ENCODE assay signal across 8 cellular contexts in the genomic region with DNA sequence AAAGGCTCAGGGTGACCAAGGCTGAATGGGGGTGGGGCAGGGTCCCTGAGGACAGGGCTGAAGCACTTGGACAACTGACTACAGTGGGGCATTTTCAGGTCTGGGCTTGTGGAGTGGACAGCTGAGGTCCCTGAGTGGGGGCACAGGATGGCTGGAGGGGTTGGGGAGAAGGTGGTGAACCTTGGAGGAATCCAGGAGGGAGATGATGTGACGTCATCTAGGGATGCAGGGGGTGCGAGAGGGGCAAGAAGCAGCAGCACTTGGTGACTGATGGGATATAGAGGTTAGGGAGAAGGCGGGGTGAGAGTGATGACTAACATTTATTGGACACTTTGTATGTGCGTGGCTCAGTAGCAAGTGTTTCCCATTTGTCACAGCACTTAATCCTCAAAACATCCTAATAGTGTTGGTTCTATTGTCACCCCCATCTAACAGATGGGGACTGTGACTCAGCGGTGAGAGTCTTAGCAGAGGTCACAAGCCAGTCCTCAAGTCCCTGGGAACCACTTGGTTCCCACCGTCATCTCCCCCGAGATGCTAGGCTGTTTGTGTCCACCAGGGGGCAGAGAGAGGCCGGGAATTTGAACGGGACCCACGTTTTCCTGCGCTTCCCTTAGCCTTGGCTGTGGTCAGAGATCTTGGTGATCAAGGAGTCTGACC. TPM values are rescaled to one million over a fixed set of nuclear protein-coding genes. Genes with fewer than 3 reads are reported as not detected.
DNase-seq lines count a peak whose midpoint lies in the region; ATAC-seq lines count a peak whose summit lies in the region.

No MANE protein-coding gene starts in this region.

- no peak overlapping the region for H3K18ac ChIP-seq in mesenchymal stem cell (ENCODE audit: low read depth in 1 of 2, low read length in 2 of 2)

- H3K9me3 Mint-ChIP-seq in activated CD4-positive, alpha-beta memory T cell treated with anti-CD3 and anti-CD28 coated beads, Interleukin-2, amount 10 ng/mL, durations not matched to agents 7 days and 5 days, result no peaks in the 10 kb centered on the region
- no peaks in the 10 kb centered on the region for H3K9me3 Mint-ChIP-seq in stimulated activated naive B cell treated with anti-CD40 and anti-IgM and Interleukin-4, amounts not matched to agents 10 μg/mL and 1 μg/mL and 100 μg/mL, for 72 hours

- peak; percentile 100 for DNase-seq in COLO668 (lab: John Stamatoyannopoulos, UW; ENCODE audit: unreplicated experiment)
- DNase-seq in NCI-H748 (lab: John Stamatoyannopoulos, UW; ENCODE audit: unreplicated experiment), result peak; percentile 94
- peak; percentile 56 for DNase-seq in activated CD4-positive, alpha-beta memory T cell treated with anti-CD3 and anti-CD28 coated beads, Interleukin-2, amount 10 ng/mL, durations not matched to agents 7 days and 5 days
- peak; percentile 27 to 55 (median 39) for DNase-seq in effector memory CD4-positive, alpha-beta T cell
- peak; percentile 94 for DNase-seq in mesenchymal stem cell
- DNase-seq in stimulated activated naive B cell treated with anti-CD40 and anti-IgM and Interleukin-4, amounts not matched to agents 10 μg/mL and 1 μg/mL and 100 μg/mL, for 72 hours, result peak; percentile 31

- no peaks in the 10 kb centered on the region for H3K36me3 ChIP-seq in effector memory CD4-positive, alpha-beta T cell (ENCODE audit: control insufficient read depth, insufficient read depth, low read length)
- no peaks in the 10 kb centered on the region for H3K36me3 ChIP-seq in mesenchymal stem cell (ENCODE audit: control insufficient read depth in 1 of 2, insufficient read depth in 2 of 2, low read depth in 1 of 2, low read length in 2 of 2)

- H3K79me1 ChIP-seq in mesenchymal stem cell (replicated peaks; ENCODE audit: low read length, poor library complexity, severe bottlenecking), result no peaks in the 10 kb centered on the region

- no peak overlapping the region for H3K27ac Mint-ChIP-seq in activated CD4-positive, alpha-beta memory T cell treated with anti-CD3 and anti-CD28 coated beads, Interleukin-2, amount 10 ng/mL, durations not matched to agents 7 days and 5 days
- peak overlapping the region; percentile 90 for H3K27ac Mint-ChIP-seq in stimulated activated naive B cell treated with anti-CD40 and anti-IgM and Interleukin-4, amounts not matched to agents 10 μg/mL and 1 μg/mL and 100 μg/mL, for 72 hours

- POLR2A ChIA-PET in activated CD4-positive, alpha-beta memory T cell treated with anti-CD3 and anti-CD28 coated beads, Interleukin-2, amount 10 ng/mL, durations not matched to agents 7 days and 5 days (lab: Charles Lee), result interaction anchor here (1.0 to 4.2 kb wide), 4 partner anchors 17 to 223 kb away, joined by 3 to 18 read pairs (median 4); a partner anchor contains a TSS

- H2BK5ac ChIP-seq in mesenchymal stem cell (ENCODE audit: low read depth, low read length, poor library complexity, severe bottlenecking), result no peak overlapping the region

- no peak overlapping the region for H3K4ac ChIP-seq in mesenchymal stem cell (ENCODE audit: low read depth in 1 of 2, low read length in 2 of 2)

- peak; percentile 53 for ATAC-seq in GM19351 (IDR thresholded peaks at IDR 0.05; ENCODE audit: unreplicated experiment)
- ATAC-seq in HG03378 (IDR thresholded peaks at IDR 0.05; ENCODE audit: unreplicated experiment), result peak; percentile 51
- peak; percentile 64 for ATAC-seq in stimulated activated naive B cell treated with anti-CD40 and anti-IgM and Interleukin-4, amounts not matched to agents 10 μg/mL and 1 μg/mL and 100 μg/mL, for 72 hours (replicated peaks)

- H4K8ac ChIP-seq in mesenchymal stem cell (ENCODE audit: low read length), result no peak overlapping the region

- no peak overlapping the region for H2BK15ac ChIP-seq in mesenchymal stem cell (ENCODE audit: low read depth, poor library complexity, severe bottlenecking)

- H2AFZ ChIP-seq in mesenchymal stem cell (ENCODE audit: low read depth, low read length), result no peak overlapping the region

- WGBS in mesenchymal stem cell, result 0% methylated on average over 8 of the region's 11 CpGs

- H2BK12ac ChIP-seq in mesenchymal stem cell (ENCODE audit: low read length in 2 of 2), result no peak overlapping the region

- H3K27me3 ChIP-seq in effector memory CD4-positive, alpha-beta T cell (replicated peaks; ENCODE audit: control insufficient read depth, insufficient read depth, low read length, poor library complexity, severe bottlenecking), result no peaks in the 10 kb centered on the region
- H3K27me3 ChIP-seq in mesenchymal stem cell (ENCODE audit: control insufficient read depth in 1 of 2, insufficient read depth in 1 of 2, low read length in 2 of 2), result peaks cover 9 to 35% of the 10 kb centered on the region in 2 experiments

- H3K4me3 ChIP-seq in effector memory CD4-positive, alpha-beta T cell (ENCODE audit: insufficient read depth, low read depth, low read length, poor library complexity, severe bottlenecking), result no peak overlapping the region
- H3K4me3 ChIP-seq in mesenchymal stem cell (ENCODE audit: insufficient read depth in 1 of 2, low read depth in 1 of 2, low read length in 2 of 2), result no peak overlapping the region

- no peaks in the 10 kb centered on the region for H3K4me1 ChIP-seq in effector memory CD4-positive, alpha-beta T cell (ENCODE audit: control insufficient read depth, insufficient read depth, low read length, poor library complexity, severe bottlenecking)
- no peaks in the 10 kb centered on the region for H3K4me1 ChIP-seq in mesenchymal stem cell (ENCODE audit: control insufficient read depth, insufficient read depth, low read depth, low read length)

- peaks cover 12% of the 10 kb centered on the region for H3K27me3 Mint-ChIP-seq in activated CD4-positive, alpha-beta memory T cell treated with anti-CD3 and anti-CD28 coated beads, Interleukin-2, amount 10 ng/mL, durations not matched to agents 7 days and 5 days
- peaks cover 3 to 14% of the 10 kb centered on the region in 2 donors for H3K27me3 Mint-ChIP-seq in stimulated activated naive B cell treated with anti-CD40 and anti-IgM and Interleukin-4, amounts not matched to agents 10 μg/mL and 1 μg/mL and 100 μg/mL, for 72 hours

- no peak overlapping the region for H3K4me2 ChIP-seq in mesenchymal stem cell (ENCODE audit: low read length, poor library complexity, severe bottlenecking)

- CTCF ChIA-PET in activated CD4-positive, alpha-beta memory T cell treated with anti-CD3 and anti-CD28 coated beads, Interleukin-2, amount 10 ng/mL, durations not matched to agents 7 days and 5 days (lab: Charles Lee), result interaction anchor here (0.6 to 4.1 kb wide), 15 partner anchors 13 to 223 kb away, joined by 3 to 32 read pairs (median 4); a partner anchor contains a TSS

- H3K9me3 ChIP-seq in effector memory CD4-positive, alpha-beta T cell (ENCODE audit: control insufficient read depth, low read length), result no peaks in the 10 kb centered on the region
- no peaks in the 10 kb centered on the region for H3K9me3 ChIP-seq in mesenchymal stem cell (ENCODE audit: control insufficient read depth, low read length)

- H3K4me3 Mint-ChIP-seq in activated CD4-positive, alpha-beta memory T cell treated with anti-CD3 and anti-CD28 coated beads, Interleukin-2, amount 10 ng/mL, durations not matched to agents 7 days and 5 days, result peak overlapping the region; percentile 52
- peak overlapping the region; percentile 52 to 68 for H3K4me3 Mint-ChIP-seq in stimulated activated naive B cell treated with anti-CD40 and anti-IgM and Interleukin-4, amounts not matched to agents 10 μg/mL and 1 μg/mL and 100 μg/mL, for 72 hours

- H3K9ac ChIP-seq in mesenchymal stem cell (ENCODE audit: low read length), result no peak overlapping the region

- H3K14ac ChIP-seq in mesenchymal stem cell (ENCODE audit: low read length in 2 of 2), result no peak overlapping the region

- peaks cover 14% of the 10 kb centered on the region for H3K4me1 Mint-ChIP-seq in activated CD4-positive, alpha-beta memory T cell treated with anti-CD3 and anti-CD28 coated beads, Interleukin-2, amount 10 ng/mL, durations not matched to agents 7 days and 5 days
- H3K4me1 Mint-ChIP-seq in stimulated activated naive B cell treated with anti-CD40 and anti-IgM and Interleukin-4, amounts not matched to agents 10 μg/mL and 1 μg/mL and 100 μg/mL, for 72 hours, result peaks cover 15 to 18% of the 10 kb centered on the region in 2 donors

- H3K27ac ChIP-seq in effector memory CD4-positive, alpha-beta T cell (ENCODE audit: insufficient read depth, low read length, poor library complexity, severe bottlenecking), result no peak overlapping the region
- no peak overlapping the region for H3K27ac ChIP-seq in mesenchymal stem cell (ENCODE audit: low read length, poor library complexity, severe bottlenecking)

- no peak overlapping the region for H4K91ac ChIP-seq in mesenchymal stem cell (ENCODE audit: low read length)

- no peak overlapping the region for H2BK120ac ChIP-seq in mesenchymal stem cell (ENCODE audit: low read depth, low read length)

- H2AK5ac ChIP-seq in mesenchymal stem cell (ENCODE audit: low read length, severe bottlenecking), result no peak overlapping the region

- no peaks in the 10 kb centered on the region for H3K36me3 Mint-ChIP-seq in activated CD4-positive, alpha-beta memory T cell treated with anti-CD3 and anti-CD28 coated beads, Interleukin-2, amount 10 ng/mL, durations not matched to agents 7 days and 5 days (ENCODE audit: low read depth)
- no peaks in the 10 kb centered on the region for H3K36me3 Mint-ChIP-seq in stimulated activated naive B cell treated with anti-CD40 and anti-IgM and Interleukin-4, amounts not matched to agents 10 μg/mL and 1 μg/mL and 100 μg/mL, for 72 hours

- no peak overlapping the region for H3K23ac ChIP-seq in mesenchymal stem cell (ENCODE audit: low read length in 2 of 2)

RNA-seq across cellular contexts. Expression of a gene that starts 27.9 kb away (rescaled TPM):
- under 1 TPM; 0.60 to 0.65 TPM for total RNA-seq in activated CD4-positive, alpha-beta memory T cell treated with anti-CD3 and anti-CD28 coated beads, Interleukin-2, amount 10 ng/mL, durations not matched to agents 7 days and 5 days
- not detected for polyA plus RNA-seq in mesenchymal stem cell (2013, experiment 1 of 2)
- polyA plus RNA-seq in mesenchymal stem cell (2013, experiment 2 of 2), result 0.01 TPM

RNA-seq across cellular contexts. Expression of a gene that starts 45.4 kb away (rescaled TPM):
- total RNA-seq in activated CD4-positive, alpha-beta memory T cell treated with anti-CD3 and anti-CD28 coated beads, Interleukin-2, amount 10 ng/mL, durations not matched to agents 7 days and 5 days, result 1 to 10 TPM in 1 of 2 experiments, under 1 TPM in 1; 0.88 to 1.0 TPM
- 0.48 TPM for polyA plus RNA-seq in mesenchymal stem cell (2013, experiment 1 of 2)
- 0.58 TPM for polyA plus RNA-seq in mesenchymal stem cell (2013, experiment 2 of 2)

Comparison
In these comparisons a context has a peak if more than half of its experiments do, and no peak if none do; other contexts are left out.
1. DNase-seq: peak in every context shown above with its lines; median percentile 100 in COLO668; 94 in NCI-H748; 94 in mesenchymal stem cell; 56 in activated CD4-positive, alpha-beta memory T cell treated with anti-CD3 and anti-CD28 coated beads, Interleukin-2, amount 10 ng/mL, durations not matched to agents 7 days and 5 days; 39 in effector memory CD4-positive, alpha-beta T cell; 31 in stimulated activated naive B cell treated with anti-CD40 and anti-IgM and Interleukin-4, amounts not matched to agents 10 μg/mL and 1 μg/mL and 100 μg/mL, for 72 hours.